Comparison of ENCODE assay signal across 8 cellular contexts in genomic region chr2:47403829-47404228, GRCh38. TPM values are rescaled to one million over a fixed set of nuclear protein-coding genes. Genes with fewer than 3 reads are reported as not detected.
DNase-seq lines count a peak whose midpoint lies in the region; ATAC-seq, FAIRE-seq and TF ChIP-seq lines count a peak whose summit lies in the region.

No MANE protein-coding gene starts in this region.

- no peak for ATAC-seq in CD4-positive, alpha-beta T cell (ENCODE audit: poor library complexity)
- peak; percentile 0 for ATAC-seq in HG03432 (IDR thresholded peaks at IDR 0.05; ENCODE audit: unreplicated experiment)

- H3K27me3 ChIP-seq in CD4-positive, alpha-beta T cell (ENCODE audit: control insufficient read depth, insufficient read depth, low read length), result no peaks in the 10 kb centered on the region
- no peaks in the 10 kb centered on the region for H3K27me3 ChIP-seq in ascending aorta
- H3K27me3 ChIP-seq in thyroid gland, result no peaks in the 10 kb centered on the region

- WGBS in thyroid gland, 2 donors, result 9% methylated on average over 12 to 14 of the region's 14 CpGs

- TF ChIP-seq CTCF in CD4-positive, alpha-beta T cell (IDR thresholded peaks at IDR 0.05), result no peak
- TF ChIP-seq CTCF in ascending aorta (IDR thresholded peaks at IDR 0.05) (no peak), thyroid gland (IDR thresholded peaks at IDR 0.05) (no peak)

- POLR2A ChIA-PET in CD4-positive, alpha-beta T cell (lab: Charles Lee), result no interaction called here

- no peaks in the 10 kb centered on the region for H3K27me3 Mint-ChIP-seq in CD4-positive, alpha-beta T cell

- H3K36me3 ChIP-seq in ascending aorta (no peaks in the 10 kb centered on the region), thyroid gland (no peaks in the 10 kb centered on the region)

- H3K9me3 Mint-ChIP-seq in CD4-positive, alpha-beta T cell, result no peaks in the 10 kb centered on the region

- H3K27ac Mint-ChIP-seq in CD4-positive, alpha-beta T cell, result peak overlapping the region; percentile 93

- DNase-seq in CD4-positive, alpha-beta T cell, result no peak
- no peak for DNase-seq in ascending aorta (ENCODE audit: low spot score in 2 of 2)
- peak; percentile 33 for DNase-seq in kidney tubule cell (ENCODE audit: low spot score)
- peak in 1 of 2 donors; percentile 20 for DNase-seq in thyroid gland
- no peak for DNase-seq in stimulated activated CD4-positive, alpha-beta T cell treated with anti-CD3 and anti-CD28 coated beads, Interleukin-12 subunit alpha, Interleukin-12 subunit beta, amount 100 ng/mL, for 4 hours
- DNase-seq in NCI-H510A (lab: John Stamatoyannopoulos, UW), result no peak
- DNase-seq in H54 (ENCODE audit: insufficient read length, low spot score), result no peak

- no peak for FAIRE-seq in H54 (lab: Jason Lieb, UNC)

- no peak overlapping the region for H3K27ac ChIP-seq in CD4-positive, alpha-beta T cell (ENCODE audit: low read depth, low read length)
- no peak overlapping the region for H3K27ac ChIP-seq in ascending aorta
- H3K27ac ChIP-seq in thyroid gland, result no peak overlapping the region

- H3K4me3 ChIP-seq in ascending aorta, result peak overlapping the region; percentile 68 to 94
- H3K4me3 ChIP-seq in thyroid gland (replicated peaks in 1 of 3), result peak overlapping the region; percentile 6 to 77 (median 69)

- CTCF ChIA-PET in CD4-positive, alpha-beta T cell (lab: Charles Lee), result interaction anchor here (1.0 kb wide), 1 partner anchor 27 kb away, joined by 4 read pairs; no protein-coding TSS in a partner anchor

- peaks cover 46% of the 10 kb centered on the region for H3K4me1 Mint-ChIP-seq in CD4-positive, alpha-beta T cell (ENCODE audit: low read depth)

- TF ChIP-seq POLR2A in thyroid gland (IDR thresholded peaks at IDR 0.05), result no peak
- TF ChIP-seq POLR2A in H54 (IDR thresholded peaks at IDR 0.05; ENCODE audit: low read depth, low read length), result no peak

- intact Hi-C loops in CD4-positive, alpha-beta T cell (cut with DNase I, micrococcal nuclease), result loop anchor here in 1 of 2 experiments (1.0 to 10.0 kb wide), 4 partner anchors 116 to 1031 kb away; partner anchors contain the start of genes MCFD2 and MSH6
- intact Hi-C loops in ascending aorta (cut with DNase I), result no loop called here
- intact Hi-C loops in thyroid gland (cut with DNase I), result no loop called here

- peaks cover 4 to 9% of the 10 kb centered on the region in 2 donors for H3K4me1 ChIP-seq in ascending aorta
- H3K4me1 ChIP-seq in thyroid gland, result peaks cover 6 to 17% of the 10 kb centered on the region in 2 donors

- peaks cover 44% of the 10 kb centered on the region for H3K36me3 Mint-ChIP-seq in CD4-positive, alpha-beta T cell (ENCODE audit: low read depth)

- peak overlapping the region; percentile 99 for H3K4me3 Mint-ChIP-seq in CD4-positive, alpha-beta T cell

- H3K9me3 ChIP-seq in CD4-positive, alpha-beta T cell (ENCODE audit: control insufficient read depth, low read length), result no peaks in the 10 kb centered on the region
- H3K9me3 ChIP-seq in ascending aorta, result no peaks in the 10 kb centered on the region
- H3K9me3 ChIP-seq in thyroid gland, result no peaks in the 10 kb centered on the region

RNA-seq across cellular contexts. Expression of gene MSH2, which starts 0.9 kb away (rescaled TPM):
- total RNA-seq in CD4-positive, alpha-beta T cell, result 1 to 10 TPM; 7.1 to 8.2 TPM
- 7.5 TPM for total RNA-seq in ascending aorta
- total RNA-seq in thyroid gland, result 10 to 100 TPM; 21.7 to 28.4 (median 24.3) TPM

RNA-seq across cellular contexts. Expression of gene EPCAM, which starts 34.7 kb away (rescaled TPM):
- not detected for total RNA-seq in CD4-positive, alpha-beta T cell
- total RNA-seq in ascending aorta, result not detected
- total RNA-seq in thyroid gland, result 100 to 1,000 TPM; 162 to 220 (median 183) TPM

Comparison
In these comparisons a context has a peak if more than half of its experiments do, and no peak if none do; other contexts are left out.
1. RNA of gene EPCAM, which starts 34.7 kb away (total RNA-seq): 162 to 220 TPM in thyroid gland; not detected in CD4-positive, alpha-beta T cell and not detected in ascending aorta (single experiment); every median in the first group is over 100 times any median in the second.